In the genomic region with DNA sequence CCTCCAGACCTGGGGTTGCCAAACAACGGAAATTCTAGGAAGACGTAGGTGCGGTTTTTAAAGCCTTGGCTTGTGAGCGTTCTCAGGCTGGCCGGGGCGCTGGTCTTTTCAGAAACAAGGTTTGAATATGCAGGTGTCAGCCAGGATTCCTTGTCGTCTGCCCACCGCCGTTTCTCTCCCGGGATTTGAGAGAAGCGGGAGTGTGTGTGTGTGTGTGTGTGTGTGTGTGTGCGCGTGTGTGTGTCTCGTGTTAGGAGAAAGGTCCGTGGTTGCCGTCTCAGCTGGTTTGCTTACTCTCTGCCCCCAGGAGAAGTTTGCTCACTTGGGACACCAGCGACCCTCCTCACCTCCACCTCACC, we compare ENCODE assay signal across 10 cellular contexts. TPM values are rescaled to one million over a fixed set of nuclear protein-coding genes. Genes with fewer than 3 reads are reported as not detected.
DNase-seq lines count a peak whose midpoint lies in the region; ATAC-seq, FAIRE-seq and TF ChIP-seq lines count a peak whose summit lies in the region.
"Had no signal": no experiment of that assay in that cellular context is flagged by ENCODE, and none has a peak within 500 bp of the region (broad histone marks: within the 10 kb centered on the region; RNA-seq: fewer than 3 reads in every experiment).

No MANE protein-coding gene starts in this region.

- H3K9ac ChIP-seq in BLaER1 (no peak overlapping the region), astrocyte (ENCODE audit: low read length) (no peak overlapping the region), mucosa of stomach (ENCODE audit: low read length) (no peak overlapping the region)

- H3K4me1 ChIP-seq in BLaER1 (peaks cover 27% of the 10 kb centered on the region), HAP-1 (peaks cover 26% of the 10 kb centered on the region), astrocyte (ENCODE audit: insufficient read depth, low read length) (peaks cover 16% of the 10 kb centered on the region), mucosa of stomach (ENCODE audit: control insufficient read depth, insufficient read depth, low read length) (peaks cover 46% of the 10 kb centered on the region), foreskin keratinocyte (no peaks in the 10 kb centered on the region)

- in situ Hi-C loops in HAP-1 (cut with MboI; ENCODE audit: low sequenced_read_pairs) = loop anchor here (25.0 kb wide), 1 partner anchor 697 kb away; no protein-coding TSS in a partner anchor

- TF ChIP-seq CTCF in astrocyte (IDR thresholded peaks at IDR 0.05; ENCODE audit: insufficient read depth, low read depth, low read length) (no peak), foreskin keratinocyte (conservative IDR thresholded peaks at IDR 0.05) (no peak)

- ATAC-seq in foreskin keratinocyte = no peak

- peak overlapping the region; percentile 71 for H3K4me3 ChIP-seq in BLaER1
- peak overlapping the region; percentile 51 for H3K4me3 ChIP-seq in HAP-1
- H3K4me3 ChIP-seq in astrocyte (ENCODE audit: insufficient read depth, low read depth, low read length) = peak overlapping the region; percentile 41
- H3K4me3 ChIP-seq in mucosa of stomach (ENCODE audit: low read length) = peak overlapping the region; percentile 18

- peaks cover 68% of the 10 kb centered on the region for H4K20me1 ChIP-seq in BLaER1
- H4K20me1 ChIP-seq in astrocyte (ENCODE audit: insufficient read depth, low read length) = peaks cover 7% of the 10 kb centered on the region

- H3K27ac ChIP-seq in BLaER1 (no peak overlapping the region), astrocyte (ENCODE audit: low read depth, low read length) (no peak overlapping the region), foreskin keratinocyte (no peak overlapping the region)

- H3K4me1 Mint-ChIP-seq in astrocyte (ENCODE audit: low read depth, unreplicated experiment) = peaks cover 12% of the 10 kb centered on the region

- H3K4me3 Mint-ChIP-seq in astrocyte (ENCODE audit: unreplicated experiment) = peak overlapping the region; percentile 82

- H3K36me3 Mint-ChIP-seq in astrocyte (ENCODE audit: low read depth, unreplicated experiment) = peaks cover 3% of the 10 kb centered on the region

- H3K27me3 Mint-ChIP-seq in astrocyte (ENCODE audit: low read depth, unreplicated experiment) = peaks cover 72% of the 10 kb centered on the region

- no peak for FAIRE-seq in astrocyte (lab: Jason Lieb, UNC)
- FAIRE-seq: GM18507, HTR-8/SVneo had no signal

- no peak overlapping the region for H2AFZ ChIP-seq in astrocyte (ENCODE audit: low read depth, low read length)

- DNase-seq in HAP-1 (ENCODE audit: low spot score in 2 of 2) = peak in 1 of 2 experiments; percentile 33
- DNase-seq in astrocyte (ENCODE audit: low read depth) = no peak
- no peak for DNase-seq in stimulated activated naive CD4-positive, alpha-beta T cell treated with Interleukin-2 at 50 U/mL for 16 hours (lab: John Stamatoyannopoulos, UW)
- DNase-seq in mucosa of gallbladder (ENCODE audit: low spot score) = no peak
- DNase-seq in foreskin keratinocyte = no peak
- no peak for DNase-seq in HuH-7.5 (ENCODE audit: low spot score)

- H3K9me3 ChIP-seq in BLaER1 (peaks cover 22% of the 10 kb centered on the region), HAP-1 (no peaks in the 10 kb centered on the region), astrocyte (ENCODE audit: insufficient read depth, low read depth, low read length) (peaks cover 4% of the 10 kb centered on the region), mucosa of stomach (ENCODE audit: control insufficient read depth, low read length) (no peaks in the 10 kb centered on the region)

- peak overlapping the region; percentile 97 for H3K4me2 ChIP-seq in BLaER1
- H3K4me2 ChIP-seq in astrocyte (ENCODE audit: low read length) = peak overlapping the region; percentile 88

- no peaks in the 10 kb centered on the region for H3K79me2 ChIP-seq in astrocyte (ENCODE audit: insufficient read depth, low read length)

- H3K27me3 ChIP-seq in BLaER1 = peaks cover 94% of the 10 kb centered on the region
- 0 out of 2 replicates have a peak, but pooled peaks cover 7% of the 10 kb centered on the region for H3K27me3 ChIP-seq in HAP-1 (ENCODE audit: low read depth)
- peaks cover 91% of the 10 kb centered on the region for H3K27me3 ChIP-seq in astrocyte (ENCODE audit: insufficient read depth, low read length)
- peaks cover 91% of the 10 kb centered on the region for H3K27me3 ChIP-seq in mucosa of stomach (ENCODE audit: control insufficient read depth, insufficient read depth, low read length)
- peaks cover 94% of the 10 kb centered on the region for H3K27me3 ChIP-seq in foreskin keratinocyte

- H3K27ac Mint-ChIP-seq in astrocyte (ENCODE audit: unreplicated experiment) = peak overlapping the region; percentile 48

- H3K9me3 Mint-ChIP-seq in astrocyte (ENCODE audit: unreplicated experiment) = peaks cover 12% of the 10 kb centered on the region

- H3K36me3 ChIP-seq in BLaER1 (no peaks in the 10 kb centered on the region), HAP-1 (replicated peaks) (no peaks in the 10 kb centered on the region), astrocyte (ENCODE audit: insufficient read depth, low read length) (no peaks in the 10 kb centered on the region), mucosa of stomach (ENCODE audit: control insufficient read depth, insufficient read depth, low read length) (no peaks in the 10 kb centered on the region)

RNA-seq across cellular contexts. Expression of a gene that starts 1.0 kb away (rescaled TPM):
- total RNA-seq in astrocyte (5.2 and 6.2 TPM in 2 replicates), mucosa of gallbladder (173 TPM), foreskin keratinocyte (under 0.01 and 0.14 TPM in 2 replicates)
- under 0.01 TPM in 2 replicates for polyA plus RNA-seq in foreskin keratinocyte

Comparison
In these comparisons a context has a peak if more than half of its experiments do, and no peak if none do; other contexts are left out.
1. H3K4me3 ChIP-seq: peak in every context shown above with its lines; median percentile 71 in BLaER1; 51 in HAP-1; 41 in astrocyte; 18 in mucosa of stomach.
2. RNA of a gene that starts 1.0 kb away (total RNA-seq): 173 TPM in mucosa of gallbladder (single experiment); 5.2 to 6.2 TPM in astrocyte and under 0.01 to 0.14 TPM in foreskin keratinocyte; every median in the first group is over 10 times any median in the second.